In genomic region chr3:123884258-123884831, GRCh38 we compare ENCODE assay signal across 7 cellular contexts. TPM values are rescaled to one million over a fixed set of nuclear protein-coding genes. Genes with fewer than 3 reads are reported as not detected.
A peak's percentile ranks its signal among the peaks of the same experiment; 100 is the strongest.
DNase-seq lines count a peak whose midpoint lies in the region; ATAC-seq and TF ChIP-seq lines count a peak whose summit lies in the region.

TSS of gene MYLK (minus strand) at chr3:123884332. CDS start at chr3:123793841, 90,491 bp downstream.

- H3K36me3 Mint-ChIP-seq in activated CD4-positive, alpha-beta memory T cell treated with anti-CD3 and anti-CD28 coated beads for 36 hours = no peaks in the 10 kb centered on the region
- no peaks in the 10 kb centered on the region for H3K36me3 Mint-ChIP-seq in naive B cell

- peaks cover 15% of the 10 kb centered on the region for H3K4me1 Mint-ChIP-seq in activated CD4-positive, alpha-beta memory T cell treated with anti-CD3 and anti-CD28 coated beads for 36 hours (ENCODE audit: low read depth)
- peaks cover 7 to 17% (median 15%) of the 10 kb centered on the region in 3 donors for H3K4me1 Mint-ChIP-seq in naive B cell

- no peaks in the 10 kb centered on the region for H3K36me3 ChIP-seq in thymus (ENCODE audit: control insufficient read depth, insufficient read depth)

- H3K4me3 Mint-ChIP-seq in activated CD4-positive, alpha-beta memory T cell treated with anti-CD3 and anti-CD28 coated beads for 36 hours = peak within 1 kb of the TSS; percentile 60
- H3K4me3 Mint-ChIP-seq in naive B cell = peak within 1 kb of the TSS; percentile 64 to 95 (median 84)

- no peaks in the 10 kb centered on the region for H3K9me3 Mint-ChIP-seq in activated CD4-positive, alpha-beta memory T cell treated with anti-CD3 and anti-CD28 coated beads for 36 hours
- peaks cover 0 to 4% (median 0%) of the 10 kb centered on the region in 7 donors for H3K9me3 Mint-ChIP-seq in naive B cell

- WGBS in thymus = 2% methylated on average over 58 of the region's 58 CpGs

- peaks cover 12% of the 10 kb centered on the region for H3K4me1 ChIP-seq in thymus (ENCODE audit: control insufficient read depth, insufficient read depth, low read length)

- intact Hi-C loops in activated CD4-positive, alpha-beta memory T cell treated with anti-CD3 and anti-CD28 coated beads for 36 hours (cut with micrococcal nuclease) = no loop called here

- no peak for TF ChIP-seq CTCF in GM12865 (IDR thresholded peaks at IDR 0.05; ENCODE audit: insufficient read depth, low read depth, low read length, missing control alignments)
- TF ChIP-seq CTCF in fibroblast of pulmonary artery (IDR thresholded peaks at IDR 0.05; ENCODE audit: low read length, missing control alignments) = no peak

- H3K9me3 ChIP-seq in thymus (ENCODE audit: control insufficient read depth) = no peaks in the 10 kb centered on the region

- peaks cover 60% of the 10 kb centered on the region for H3K27me3 Mint-ChIP-seq in activated CD4-positive, alpha-beta memory T cell treated with anti-CD3 and anti-CD28 coated beads for 36 hours
- H3K27me3 Mint-ChIP-seq in naive B cell = peaks cover 28 to 40% (median 34%) of the 10 kb centered on the region in 3 donors

- H3K27ac ChIP-seq in thymus (ENCODE audit: low read depth) = no peak within 1 kb of the TSS

- peaks cover 10% of the 10 kb centered on the region for H3K27me3 ChIP-seq in thymus (ENCODE audit: control insufficient read depth, insufficient read depth)

- POLR2A ChIA-PET in activated CD4-positive, alpha-beta memory T cell treated with anti-CD3 and anti-CD28 coated beads for 36 hours (lab: Charles Lee) = no interaction called here

- H3K4me3 ChIP-seq in GM12865 (ENCODE audit: low read depth, low read length) (peak within 1 kb of the TSS; percentile 44), fibroblast of pulmonary artery (replicated peaks; ENCODE audit: low read depth, low read length) (peak within 1 kb of the TSS; percentile 56), thymus (ENCODE audit: low read length) (peak within 1 kb of the TSS; percentile 52)

- CTCF ChIA-PET in activated CD4-positive, alpha-beta memory T cell treated with anti-CD3 and anti-CD28 coated beads for 36 hours (lab: Charles Lee) = interaction anchor here (1.3 kb wide), 1 partner anchor 11 kb away, joined by 3 read pairs; no protein-coding TSS in a partner anchor

- no peak within 1 kb of the TSS for H3K27ac Mint-ChIP-seq in activated CD4-positive, alpha-beta memory T cell treated with anti-CD3 and anti-CD28 coated beads for 36 hours
- peak within 1 kb of the TSS in 1 of 6 donors; percentile 91 for H3K27ac Mint-ChIP-seq in naive B cell

- DNase-seq in GM12865 (ENCODE audit: low read depth) = peak; percentile 72
- peak; percentile 83 for DNase-seq in NCI-H2171 (lab: John Stamatoyannopoulos, UW)
- peak; percentile 68 for DNase-seq in activated CD4-positive, alpha-beta memory T cell treated with anti-CD3 and anti-CD28 coated beads for 36 hours
- peak; percentile 87 for DNase-seq in fibroblast of pulmonary artery (ENCODE audit: low read depth)
- peak; percentile 40 for DNase-seq in naive B cell

- ATAC-seq in HG02759 (IDR thresholded peaks at IDR 0.05; ENCODE audit: unreplicated experiment) = peak; percentile 90
- ATAC-seq in naive B cell (ENCODE audit: low read depth in 2 of 2) = peak; percentile 67 to 77

RNA-seq across cellular contexts. Expression of gene MYLK, which starts in this region (rescaled TPM):
- under 1 TPM in 1 of 2 experiments, not detected in 1; 0.17 TPM for total RNA-seq in activated CD4-positive, alpha-beta memory T cell treated with anti-CD3 and anti-CD28 coated beads for 36 hours
- polyA plus RNA-seq in naive B cell (ENCODE audit: low read depth in 6 of 6) = 1 to 10 TPM in 5 of 6 donors, under 1 TPM in 1; 0.93 to 5.7 (median 2.1) TPM
- 11.5 TPM for polyA plus RNA-seq in thymus

Comparison
In these comparisons a context has a peak if more than half of its experiments do, and no peak if none do; other contexts are left out.
1. Peak in DNase-seq in activated CD4-positive, alpha-beta memory T cell treated with anti-CD3 and anti-CD28 coated beads for 36 hours; RNA of the gene not detected or under 1 TPM.